8 cellular contexts compared by ENCODE assay signal in the genomic region with DNA sequence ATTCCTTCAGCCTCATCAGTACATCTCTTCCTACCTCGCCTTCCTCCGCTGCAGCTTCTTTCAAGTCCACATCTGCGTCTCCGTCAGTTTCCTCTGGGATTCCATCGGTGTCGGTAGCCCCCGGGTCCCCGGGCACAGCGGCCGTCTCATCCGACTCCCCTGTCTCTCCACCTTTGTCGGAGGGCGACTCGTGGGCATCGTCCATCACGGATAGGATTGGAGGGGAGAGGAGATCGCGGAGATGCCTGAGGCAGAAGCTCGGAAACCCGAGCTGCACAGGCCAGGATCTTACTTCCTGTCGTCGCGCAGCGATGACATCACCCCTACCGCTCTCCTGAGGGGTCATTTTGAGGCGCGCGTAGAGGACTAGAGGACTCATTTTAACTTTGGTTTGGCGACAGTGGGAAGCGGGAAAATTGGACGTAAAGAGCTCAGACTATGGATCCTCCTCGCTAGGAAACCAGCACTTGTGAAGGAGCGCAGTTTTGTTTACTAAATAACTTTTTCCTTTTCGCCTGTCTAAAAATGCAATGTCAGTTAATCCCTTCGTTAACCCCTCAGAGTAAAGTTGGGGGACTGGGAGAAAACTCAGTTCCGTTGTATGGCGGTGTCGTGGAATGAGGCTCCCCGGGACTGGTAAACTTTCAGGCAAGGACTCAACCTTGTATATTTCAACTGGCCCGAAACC. TPM values are rescaled to one million over a fixed set of nuclear protein-coding genes. Genes with fewer than 3 reads are reported as not detected.
DNase-seq lines count a peak whose midpoint lies in the region; ATAC-seq and TF ChIP-seq lines count a peak whose summit lies in the region.

A gene with protein sequence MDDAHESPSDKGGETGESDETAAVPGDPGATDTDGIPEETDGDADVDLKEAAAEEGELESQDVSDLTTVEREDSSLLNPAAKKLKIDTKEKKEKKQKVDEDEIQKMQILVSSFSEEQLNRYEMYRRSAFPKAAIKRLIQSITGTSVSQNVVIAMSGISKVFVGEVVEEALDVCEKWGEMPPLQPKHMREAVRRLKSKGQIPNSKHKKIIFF (minus strand): TSS at position 290 of the 688 bp plus-strand sequence. CDS start 85 bp downstream, at position 205.

- no peak for TF ChIP-seq CTCF in prostate gland (IDR thresholded peaks at IDR 0.05)

- H3K9me3 Mint-ChIP-seq in T-helper 2 cell treated with Interferon-gamma antibody and Interleukin-4, amounts not matched to agents 5 μg/mL and 100 μg/mL, for 36 hours: no peaks in the 10 kb centered on the region

- H3K27ac ChIP-seq in prostate gland: peak within 1 kb of the TSS; percentile 91

- under 1% methylated on average over 40 of the region's 40 CpGs for WGBS in prostate gland

- peak within 1 kb of the TSS; percentile 78 to 80 for H3K4me3 ChIP-seq in prostate gland

- H3K4me3 Mint-ChIP-seq in T-helper 2 cell treated with Interferon-gamma antibody and Interleukin-4, amounts not matched to agents 5 μg/mL and 100 μg/mL, for 36 hours: peak within 1 kb of the TSS; percentile 98

- ATAC-seq in HG02970 (IDR thresholded peaks at IDR 0.05; ENCODE audit: low FRiP score, unreplicated experiment) (peak; percentile 85), left ventricle myocardium superior (peak; percentile 91)

- peaks cover 24% of the 10 kb centered on the region for H3K4me1 Mint-ChIP-seq in T-helper 2 cell treated with Interferon-gamma antibody and Interleukin-4, amounts not matched to agents 5 μg/mL and 100 μg/mL, for 36 hours (ENCODE audit: low read depth)

- no peaks in the 10 kb centered on the region for H3K27me3 ChIP-seq in prostate gland (replicated peaks; ENCODE audit: insufficient read depth)

- intact Hi-C loops in left ventricle myocardium superior (cut with micrococcal nuclease): no loop called here
- intact Hi-C loops in prostate gland (cut with DNase I): loop anchor here (5.0 kb wide), 2 partner anchors 96 to 131 kb away; a partner anchor contains a TSS

- no peaks in the 10 kb centered on the region for H3K9me3 ChIP-seq in prostate gland

- DNase-seq in NCI-H2029 (lab: John Stamatoyannopoulos, UW) (peak; percentile 86), anterior cingulate cortex (lab: John Stamatoyannopoulos, UW) (peak; percentile 46 to 95 (median 87)), left ventricle myocardium superior (peak; percentile 95), prostate gland (ENCODE audit: low spot score) (peak; percentile 95), ureter (ENCODE audit: low spot score) (peak; percentile 94)
- DNase-seq in T-helper 2 cell treated with Interferon-gamma antibody and Interleukin-4, amounts not matched to agents 5 μg/mL and 100 μg/mL, for 36 hours (ENCODE audit: low spot score): peak; percentile 91

- TF ChIP-seq POLR2A in GM15510 (IDR thresholded peaks at IDR 0.05; ENCODE audit: borderline replicate concordance, extremely low read depth, insufficient read length) (peak; percentile 91), prostate gland (IDR thresholded peaks at IDR 0.05) (peak; percentile 54)

- peaks cover 10% of the 10 kb centered on the region for H3K27me3 Mint-ChIP-seq in T-helper 2 cell treated with Interferon-gamma antibody and Interleukin-4, amounts not matched to agents 5 μg/mL and 100 μg/mL, for 36 hours (ENCODE audit: low read depth)

- H3K36me3 Mint-ChIP-seq in T-helper 2 cell treated with Interferon-gamma antibody and Interleukin-4, amounts not matched to agents 5 μg/mL and 100 μg/mL, for 36 hours (ENCODE audit: low read depth): peaks cover 18% of the 10 kb centered on the region

- peak within 1 kb of the TSS; percentile 95 for H3K27ac Mint-ChIP-seq in T-helper 2 cell treated with Interferon-gamma antibody and Interleukin-4, amounts not matched to agents 5 μg/mL and 100 μg/mL, for 36 hours

- H3K4me1 ChIP-seq in prostate gland (replicated peaks): peaks cover 19% of the 10 kb centered on the region

- no peaks in the 10 kb centered on the region for H3K36me3 ChIP-seq in prostate gland

RNA-seq across cellular contexts. Expression of the gene that starts here (rescaled TPM):
- total RNA-seq in left ventricle myocardium superior (18.9 TPM), prostate gland (10 to 100 TPM; 14.8 to 38.6 TPM), ureter (18.4 TPM)

Comparison
In these comparisons a context has a peak if more than half of its experiments do, and no peak if none do; other contexts are left out.
1. Peak in every context shown above with its lines: DNase-seq, ATAC-seq, H3K4me3 ChIP-seq and H3K27ac ChIP-seq.